In genomic region chr2:219245899-219246230, GRCh38 we compare ENCODE assay signal across 10 cellular contexts. TPM values are rescaled to one million over a fixed set of nuclear protein-coding genes. Genes with fewer than 3 reads are reported as not detected.
DNase-seq lines count a peak whose midpoint lies in the region; ATAC-seq, FAIRE-seq and TF ChIP-seq lines count a peak whose summit lies in the region.
"Had no signal": no experiment of that assay in that cellular context is flagged by ENCODE, and none has a peak within 500 bp of the region (broad histone marks: within the 10 kb centered on the region; RNA-seq: fewer than 3 reads in every experiment).

No MANE protein-coding gene starts in this region.

- no peak for ATAC-seq in activated CD4-positive, alpha-beta T cell treated with anti-CD3 and anti-CD28 coated beads for 36 hours
- ATAC-seq in activated naive CD4-positive, alpha-beta T cell treated with anti-CD3 and anti-CD28 coated beads, Interleukin-2, amount 50 U/mL, for 72 hours: peak in 1 of 2 donors; percentile 2
- no peak for ATAC-seq in HG02763 (IDR thresholded peaks at IDR 0.05; ENCODE audit: unreplicated experiment)
- ATAC-seq in left colon: no peak
- no peak for ATAC-seq in HG03457 (IDR thresholded peaks at IDR 0.05; ENCODE audit: unreplicated experiment)

- H3K79me2 ChIP-seq in keratinocyte (ENCODE audit: control insufficient read depth, insufficient read depth, low read length): peaks cover 32% of the 10 kb centered on the region

- peak overlapping the region; percentile 100 for H3K27ac Mint-ChIP-seq in activated CD4-positive, alpha-beta T cell treated with anti-CD3 and anti-CD28 coated beads for 36 hours
- peak overlapping the region; percentile 97 to 99 for H3K27ac Mint-ChIP-seq in activated naive CD4-positive, alpha-beta T cell treated with anti-CD3 and anti-CD28 coated beads, Interleukin-2, amount 50 U/mL, for 72 hours

- peak; percentile 9 for FAIRE-seq in keratinocyte (lab: Jason Lieb, UNC)
- FAIRE-seq: TTC549 had no signal

- peak overlapping the region; percentile 98 for H3K4me2 ChIP-seq in keratinocyte (ENCODE audit: control insufficient read depth, extremely low read depth, insufficient read depth, low read depth, low read length)

- peaks cover 5% of the 10 kb centered on the region for H4K20me1 ChIP-seq in keratinocyte (ENCODE audit: control insufficient read depth, extremely low read depth, insufficient read depth, low read length)

- peak overlapping the region; percentile 89 for H3K4me3 Mint-ChIP-seq in activated CD4-positive, alpha-beta T cell treated with anti-CD3 and anti-CD28 coated beads for 36 hours

- peaks cover 51% of the 10 kb centered on the region for H3K4me1 ChIP-seq in keratinocyte (ENCODE audit: control insufficient read depth, extremely low read depth, insufficient read depth, low read length)
- peaks cover 46% of the 10 kb centered on the region for H3K4me1 ChIP-seq in stomach smooth muscle (ENCODE audit: control insufficient read depth, insufficient read depth, low read length)

- H3K9me3 Mint-ChIP-seq in activated CD4-positive, alpha-beta T cell treated with anti-CD3 and anti-CD28 coated beads for 36 hours (ENCODE audit: low read depth): no peaks in the 10 kb centered on the region
- H3K9me3 Mint-ChIP-seq in activated naive CD4-positive, alpha-beta T cell treated with anti-CD3 and anti-CD28 coated beads, Interleukin-2, amount 50 U/mL, for 72 hours: no peaks in the 10 kb centered on the region

- DNase-seq in activated CD4-positive, alpha-beta T cell treated with anti-CD3 and anti-CD28 coated beads for 36 hours: peak; percentile 59
- no peak for DNase-seq in activated CD4-positive, alpha-beta T cell treated with anti-CD3 and anti-CD28 coated beads, Interleukin-2, amount 50 U/mL, for 4 hours
- peak in 1 of 2 donors; percentile 27 for DNase-seq in activated naive CD4-positive, alpha-beta T cell treated with anti-CD3 and anti-CD28 coated beads, Interleukin-2, amount 50 U/mL, for 72 hours (ENCODE audit: low spot score in 2 of 2)
- DNase-seq in keratinocyte (ENCODE audit: low read depth, low spot score): no peak
- DNase-seq in left colon: no peak

- no peak overlapping the region for H2AFZ ChIP-seq in keratinocyte (ENCODE audit: control insufficient read depth, low read length)

- H3K9ac ChIP-seq in keratinocyte (ENCODE audit: control insufficient read depth, extremely low read depth, insufficient read depth, low read length) (peak overlapping the region; percentile 94), stomach smooth muscle (ENCODE audit: low read length in 2 of 2) (peak overlapping the region; percentile 98)

- dilution Hi-C loops in keratinocyte (cut with MboI; ENCODE audit: extremely low pct_ligation_motif_present, low sequenced_read_pairs): no loop called here

- no peaks in the 10 kb centered on the region for H3K27me3 ChIP-seq in keratinocyte (ENCODE audit: control insufficient read depth, extremely low read depth, insufficient read depth, low read length)
- no peaks in the 10 kb centered on the region for H3K27me3 ChIP-seq in stomach smooth muscle (ENCODE audit: control insufficient read depth in 1 of 2, insufficient read depth in 2 of 2, low read length in 2 of 2)

- no peaks in the 10 kb centered on the region for H3K9me1 ChIP-seq in keratinocyte (ENCODE audit: control insufficient read depth, extremely low read depth, insufficient read depth, low read length)

- peaks cover 65% of the 10 kb centered on the region for H3K4me1 Mint-ChIP-seq in activated CD4-positive, alpha-beta T cell treated with anti-CD3 and anti-CD28 coated beads for 36 hours

- H3K9me3 ChIP-seq in keratinocyte (ENCODE audit: control insufficient read depth, low read depth, low read length) (no peaks in the 10 kb centered on the region), stomach smooth muscle (ENCODE audit: control insufficient read depth in 2 of 2, low read length in 2 of 2) (no peaks in the 10 kb centered on the region)

- TF ChIP-seq CTCF in keratinocyte (optimal IDR thresholded peaks at IDR 0.05 in 1 of 3, IDR thresholded peaks at IDR 0.05 in 1 of 3, conservative IDR thresholded peaks at IDR 0.05 in 1 of 3; ENCODE audit: extremely low read depth in 1 of 3, insufficient read depth in 2 of 3, low read length in 3 of 3): no peak

- H3K36me3 ChIP-seq in keratinocyte (ENCODE audit: control insufficient read depth in 2 of 2, extremely low read depth in 1 of 2, insufficient read depth in 2 of 2, low read length in 2 of 2) (peaks cover 20 to 25% of the 10 kb centered on the region in 2 experiments), stomach smooth muscle (ENCODE audit: control insufficient read depth in 2 of 2, insufficient read depth in 2 of 2, low read length in 2 of 2) (peaks cover 12 to 16% of the 10 kb centered on the region in 2 donors)

- H3K36me3 Mint-ChIP-seq in activated CD4-positive, alpha-beta T cell treated with anti-CD3 and anti-CD28 coated beads for 36 hours (ENCODE audit: low read depth): peaks cover 40% of the 10 kb centered on the region
- H3K36me3 Mint-ChIP-seq in activated naive CD4-positive, alpha-beta T cell treated with anti-CD3 and anti-CD28 coated beads, Interleukin-2, amount 50 U/mL, for 72 hours: peaks cover 12 to 23% of the 10 kb centered on the region in 2 donors

- H3K27ac ChIP-seq in keratinocyte (ENCODE audit: control insufficient read depth, insufficient read depth, low read length) (peak overlapping the region; percentile 91), stomach smooth muscle (ENCODE audit: low read length) (peak overlapping the region; percentile 97)

- H3K27me3 Mint-ChIP-seq in activated CD4-positive, alpha-beta T cell treated with anti-CD3 and anti-CD28 coated beads for 36 hours: no peaks in the 10 kb centered on the region

- CTCF ChIA-PET in activated CD4-positive, alpha-beta T cell treated with anti-CD3 and anti-CD28 coated beads for 36 hours (lab: Charles Lee): interaction anchor here (1.5 to 3.5 kb wide), 5 partner anchors 8 to 53 kb away, joined by 7 to 20 read pairs (median 9); partner anchors contain the start of genes DNAJB2 and TUBA4A

- POLR2A ChIA-PET in activated CD4-positive, alpha-beta T cell treated with anti-CD3 and anti-CD28 coated beads for 36 hours (lab: Charles Lee): interaction anchor here (1.2 to 2.2 kb wide), 3 partner anchors 9 to 27 kb away, joined by 3 to 10 read pairs (median 4); partner anchors contain the start of genes ABCB6, ANKZF1, ATG9A and TUBA4A

- intact Hi-C loops in activated CD4-positive, alpha-beta T cell treated with anti-CD3 and anti-CD28 coated beads for 36 hours (cut with DNase I, micrococcal nuclease): loop anchor here (1.0 to 5.0 kb wide), 9 partner anchors 8 to 251 kb away; partner anchors contain the start of genes ANKZF1 (in 2 of the 2), ATG9A (in 2 of the 2), CNPPD1 (in 1 of the 2) and DNAJB2 (in 1 of the 2)
- intact Hi-C loops in left colon (cut with DNase I, micrococcal nuclease): no loop called here

- H3K4me3 ChIP-seq in keratinocyte (ENCODE audit: control insufficient read depth in 2 of 3, extremely low read depth in 1 of 3, insufficient read depth in 2 of 3, low read depth in 1 of 3, low read length in 3 of 3): peak overlapping the region; percentile 72 to 94 (median 92)
- peak overlapping the region; percentile 91 to 94 for H3K4me3 ChIP-seq in stomach smooth muscle (ENCODE audit: low read length in 2 of 2)

RNA-seq across cellular contexts. Expression of gene STK16, which starts 0.6 kb away (rescaled TPM):
- total RNA-seq in activated CD4-positive, alpha-beta T cell treated with anti-CD3 and anti-CD28 coated beads for 36 hours: 10 to 100 TPM; 34.3 to 35.4 TPM
- 10 to 100 TPM; 25.8 to 36.9 TPM for total RNA-seq in activated naive CD4-positive, alpha-beta T cell treated with anti-CD3 and anti-CD28 coated beads, Interleukin-2, amount 50 U/mL, for 72 hours
- polyA plus RNA-seq in keratinocyte: 35.8 to 44.7 TPM (median 40.2 TPM) in 3 replicates
- 8.8 TPM for polyA plus RNA-seq in keratinocyte (2011; ENCODE audit: low read depth)
- polyA plus RNA-seq in keratinocyte (2011; cell fraction: cytosol; rRNA removed): 39.1 and 53.2 TPM in 2 replicates
- 18.0 and 26.4 TPM in 2 replicates for polyA plus RNA-seq in keratinocyte (2011; cell fraction: nucleus; rRNA removed)
- 25.1 and 33.3 TPM in 2 replicates for polyA plus RNA-seq in keratinocyte (2012; ENCODE audit: low replicate concordance)
- polyA minus RNA-seq in keratinocyte: 36.8 to 48.8 TPM (median 38.1 TPM) in 3 replicates
- 26.9 TPM for polyA minus RNA-seq in keratinocyte (2011; cell fraction: cytosol; rRNA and poly(A)+ RNA removed)
- polyA minus RNA-seq in keratinocyte (2011; cell fraction: nucleus; rRNA and poly(A)+ RNA removed): 5.2 and 7.5 TPM in 2 replicates
- total RNA-seq in left colon: 10 to 100 TPM; 41.9 to 42.5 TPM

RNA-seq across cellular contexts. Expression of gene GLB1L, which starts 0.6 kb away (rescaled TPM):
- 1 to 10 TPM; 2.7 to 4.2 TPM for total RNA-seq in activated CD4-positive, alpha-beta T cell treated with anti-CD3 and anti-CD28 coated beads for 36 hours
- 1 to 10 TPM; 2.7 to 6.1 TPM for total RNA-seq in activated naive CD4-positive, alpha-beta T cell treated with anti-CD3 and anti-CD28 coated beads, Interleukin-2, amount 50 U/mL, for 72 hours
- 4.3 to 6.9 TPM (median 5.2 TPM) in 3 replicates for polyA plus RNA-seq in keratinocyte
- polyA plus RNA-seq in keratinocyte (2011; ENCODE audit: low read depth): 0.55 TPM
- 2.0 and 2.7 TPM in 2 replicates for polyA plus RNA-seq in keratinocyte (2011; cell fraction: cytosol; rRNA removed)
- 8.8 and 9.0 TPM in 2 replicates for polyA plus RNA-seq in keratinocyte (2011; cell fraction: nucleus; rRNA removed)
- polyA plus RNA-seq in keratinocyte (2012; ENCODE audit: low replicate concordance): 1.1 and 4.4 TPM in 2 replicates
- polyA minus RNA-seq in keratinocyte: 2.5 to 5.0 TPM (median 3.0 TPM) in 3 replicates
- polyA minus RNA-seq in keratinocyte (2011; cell fraction: cytosol; rRNA and poly(A)+ RNA removed): 2.9 TPM
- polyA minus RNA-seq in keratinocyte (2011; cell fraction: nucleus; rRNA and poly(A)+ RNA removed): 4.2 and 5.8 TPM in 2 replicates
- total RNA-seq in left colon: 1 to 10 TPM; 4.2 to 4.5 TPM

RNA-seq across cellular contexts. Expression of gene TUBA4B, which starts 7.2 kb away (rescaled TPM):
- not detected for total RNA-seq in activated CD4-positive, alpha-beta T cell treated with anti-CD3 and anti-CD28 coated beads for 36 hours
- total RNA-seq in activated naive CD4-positive, alpha-beta T cell treated with anti-CD3 and anti-CD28 coated beads, Interleukin-2, amount 50 U/mL, for 72 hours: not detected
- polyA plus RNA-seq in keratinocyte: 0.08 TPM in 1 of 3 replicates, not detected in the others
- not detected for polyA plus RNA-seq in keratinocyte (2011; ENCODE audit: low read depth)
- polyA plus RNA-seq in keratinocyte (2011; cell fraction: cytosol; rRNA removed): 0.05 TPM in 1 of 2 replicates, not detected in the other
- 0.09 TPM in 1 of 2 replicates, not detected in the other for polyA plus RNA-seq in keratinocyte (2011; cell fraction: nucleus; rRNA removed)
- not detected in 2 replicates for polyA plus RNA-seq in keratinocyte (2012; ENCODE audit: low replicate concordance)
- polyA minus RNA-seq in keratinocyte: not detected in 3 replicates
- polyA minus RNA-seq in keratinocyte (2011; cell fraction: cytosol; rRNA and poly(A)+ RNA removed): not detected
- polyA minus RNA-seq in keratinocyte (2011; cell fraction: nucleus; rRNA and poly(A)+ RNA removed): not detected in 2 replicates
- total RNA-seq in left colon: not detected
- total RNA-seq: Daoy had no signal

RNA-seq across cellular contexts. Expression of gene TUBA4A, which starts 7.9 kb away (rescaled TPM):
- 100 to 1,000 TPM; 210 to 369 TPM for total RNA-seq in activated CD4-positive, alpha-beta T cell treated with anti-CD3 and anti-CD28 coated beads for 36 hours
- total RNA-seq in activated naive CD4-positive, alpha-beta T cell treated with anti-CD3 and anti-CD28 coated beads, Interleukin-2, amount 50 U/mL, for 72 hours: 100 to 1,000 TPM; 240 to 410 TPM
- 524 to 819 TPM (median 569 TPM) in 3 replicates for polyA plus RNA-seq in keratinocyte
- polyA plus RNA-seq in keratinocyte (2011; ENCODE audit: low read depth): 80.1 TPM
- 560 and 665 TPM in 2 replicates for polyA plus RNA-seq in keratinocyte (2011; cell fraction: cytosol; rRNA removed)
- polyA plus RNA-seq in keratinocyte (2011; cell fraction: nucleus; rRNA removed): 738 and 769 TPM in 2 replicates
- 401 and 544 TPM in 2 replicates for polyA plus RNA-seq in keratinocyte (2012; ENCODE audit: low replicate concordance)
- 266 to 690 TPM (median 309 TPM) in 3 replicates for polyA minus RNA-seq in keratinocyte
- polyA minus RNA-seq in keratinocyte (2011; cell fraction: cytosol; rRNA and poly(A)+ RNA removed): 136 TPM
- polyA minus RNA-seq in keratinocyte (2011; cell fraction: nucleus; rRNA and poly(A)+ RNA removed): 115 and 162 TPM in 2 replicates
- 10 to 100 TPM; 60.2 to 83.1 TPM for total RNA-seq in left colon

RNA-seq across cellular contexts. Expression of gene ANKZF1, which starts 16.3 kb away (rescaled TPM):
- 100 to 1,000 TPM; 140 to 166 TPM for total RNA-seq in activated CD4-positive, alpha-beta T cell treated with anti-CD3 and anti-CD28 coated beads for 36 hours
- 100 to 1,000 TPM; 168 to 178 TPM for total RNA-seq in activated naive CD4-positive, alpha-beta T cell treated with anti-CD3 and anti-CD28 coated beads, Interleukin-2, amount 50 U/mL, for 72 hours
- 20.9 to 41.0 TPM (median 35.1 TPM) in 3 replicates for polyA plus RNA-seq in keratinocyte
- polyA plus RNA-seq in keratinocyte (2011; ENCODE audit: low read depth): 47.2 TPM
- polyA plus RNA-seq in keratinocyte (2011; cell fraction: cytosol; rRNA removed): 10.6 and 11.5 TPM in 2 replicates
- polyA plus RNA-seq in keratinocyte (2011; cell fraction: nucleus; rRNA removed): 134 and 151 TPM in 2 replicates
- polyA plus RNA-seq in keratinocyte (2012; ENCODE audit: low replicate concordance): 17.2 and 39.4 TPM in 2 replicates
- 17.4 to 26.8 TPM (median 20.2 TPM) in 3 replicates for polyA minus RNA-seq in keratinocyte
- polyA minus RNA-seq in keratinocyte (2011; cell fraction: cytosol; rRNA and poly(A)+ RNA removed): 14.4 TPM
- 27.3 and 35.8 TPM in 2 replicates for polyA minus RNA-seq in keratinocyte (2011; cell fraction: nucleus; rRNA and poly(A)+ RNA removed)
- 10 to 100 TPM; 33.8 to 40.9 TPM for total RNA-seq in left colon

Comparison
In these comparisons a context has a peak if more than half of its experiments do, and no peak if none do; other contexts are left out.
1. intact Hi-C loops: an anchor here in activated CD4-positive, alpha-beta T cell treated with anti-CD3 and anti-CD28 coated beads for 36 hours (1.0 to 5.0 kb wide); none called in left colon.